Comparison of ENCODE assay signal across 14 cellular contexts in the genomic region with DNA sequence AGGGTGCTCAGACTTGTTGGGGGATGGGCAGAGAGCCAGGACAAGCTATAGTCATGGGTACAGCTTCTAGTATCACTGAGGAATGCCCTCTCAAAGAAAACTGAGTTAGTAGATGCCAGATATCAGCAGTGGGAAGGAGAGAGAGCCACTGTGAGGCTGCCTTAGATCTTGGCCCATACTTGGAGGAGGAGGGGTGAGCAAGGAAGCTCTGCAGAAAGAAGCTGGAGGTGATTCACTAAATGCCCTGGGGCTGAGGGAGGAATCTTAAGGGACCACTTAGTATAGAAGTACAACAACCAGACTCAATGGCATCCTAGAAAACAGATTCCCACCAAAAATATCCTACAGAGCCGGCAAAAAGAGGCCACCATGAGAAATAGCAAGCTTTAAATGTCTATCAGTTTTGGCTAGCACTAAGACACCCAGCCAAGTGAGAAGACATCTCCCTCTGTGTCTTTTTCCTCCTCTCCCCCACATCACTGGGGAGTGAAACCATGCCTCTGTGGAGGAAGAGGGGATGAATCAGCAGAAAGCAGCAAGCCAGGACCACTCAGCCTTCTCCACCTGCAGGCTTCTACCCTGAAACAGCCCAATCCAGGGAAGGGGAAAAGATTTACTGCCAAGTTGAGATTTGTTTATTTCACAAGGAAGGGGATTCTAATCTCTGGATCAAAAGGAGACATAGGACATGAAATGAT.
DNase-seq lines count a peak whose midpoint lies in the region; ATAC-seq and TF ChIP-seq lines count a peak whose summit lies in the region.
"Had no signal": no experiment of that assay in that cellular context is flagged by ENCODE, and none has a peak within 500 bp of the region (broad histone marks: within the 10 kb centered on the region; RNA-seq: fewer than 3 reads in every experiment).

No MANE protein-coding gene starts in this region.

- no peaks in the 10 kb centered on the region for H3K27me3 Mint-ChIP-seq in activated CD4-positive, alpha-beta T cell treated with anti-CD3 and anti-CD28 coated beads, Interleukin-2, amount 10 ng/mL, durations not matched to agents 24 days and 14 days
- peaks cover under 1% of the 10 kb centered on the region for H3K27me3 Mint-ChIP-seq in activated T-helper 2 cell treated with anti-CD3 and anti-CD28 coated beads, Interferon-gamma antibody, Interleukin-2, Interleukin-4, amounts not matched to agents 10 μg/mL and 5 μg/mL and 100 μg/mL, durations not matched to agents 14 hours and 24 hours and 36 hours (ENCODE audit: low read depth)
- H3K27me3 Mint-ChIP-seq: dendritic cell treated with granulocyte-macrophage colony-stimulating factor and Interleukin-4, amounts not matched to agents 40 ng/mL and 50 ng/mL, for 4 days had no signal

- no CpG with 5 or more reads among the region's 1 CpG for WGBS in mesendoderm (ENCODE audit: extremely low coverage, insufficient coverage, low lambda C conversion rate)

- peak overlapping the region; percentile 6 for H3K56ac ChIP-seq in mesendoderm (ENCODE audit: low read length)

- peak overlapping the region; percentile 22 for H3K4me3 Mint-ChIP-seq in activated CD4-positive, alpha-beta T cell treated with anti-CD3 and anti-CD28 coated beads, Interleukin-2, amount 10 ng/mL, durations not matched to agents 24 days and 14 days
- no peak overlapping the region for H3K4me3 Mint-ChIP-seq in activated T-helper 2 cell treated with anti-CD3 and anti-CD28 coated beads, Interferon-gamma antibody, Interleukin-2, Interleukin-4, amounts not matched to agents 10 μg/mL and 5 μg/mL and 100 μg/mL, durations not matched to agents 14 hours and 24 hours and 36 hours (ENCODE audit: low read depth)
- H3K4me3 Mint-ChIP-seq: dendritic cell treated with granulocyte-macrophage colony-stimulating factor and Interleukin-4, amounts not matched to agents 40 ng/mL and 50 ng/mL, for 4 days had no signal

- H3K23ac ChIP-seq in mesendoderm (ENCODE audit: low read length): no peak overlapping the region

- H4K8ac ChIP-seq in mesendoderm (ENCODE audit: low read depth, low read length): no peak overlapping the region

- peaks cover 19% of the 10 kb centered on the region for H3K9me3 Mint-ChIP-seq in activated CD4-positive, alpha-beta T cell treated with anti-CD3 and anti-CD28 coated beads, Interleukin-2, amount 10 ng/mL, durations not matched to agents 24 days and 14 days
- H3K9me3 Mint-ChIP-seq in activated T-helper 2 cell treated with anti-CD3 and anti-CD28 coated beads, Interferon-gamma antibody, Interleukin-2, Interleukin-4, amounts not matched to agents 10 μg/mL and 5 μg/mL and 100 μg/mL, durations not matched to agents 14 hours and 24 hours and 36 hours: peaks cover 25% of the 10 kb centered on the region

- H3K18ac ChIP-seq in mesendoderm (ENCODE audit: low read length): peak overlapping the region; percentile 32

- H3K4me1 ChIP-seq in Loucy (ENCODE audit: insufficient read depth, low read length, poor library complexity, severe bottlenecking) (peaks cover 84% of the 10 kb centered on the region), mesendoderm (ENCODE audit: control insufficient read depth, low read depth, low read length) (no peaks in the 10 kb centered on the region)
- H3K4me1 ChIP-seq: A549, upper lobe of left lung had no signal

- intact Hi-C loops in activated CD4-positive, alpha-beta T cell treated with anti-CD3 and anti-CD28 coated beads, Interleukin-2, amount 10 ng/mL, durations not matched to agents 24 days and 14 days (cut with micrococcal nuclease): loop anchor here (1.0 to 10.0 kb wide), 3 partner anchors 20 to 905 kb away; no protein-coding TSS in a partner anchor
- intact Hi-C loops in activated T-helper 2 cell treated with anti-CD3 and anti-CD28 coated beads, Interferon-gamma antibody, Interleukin-2, Interleukin-4, amounts not matched to agents 10 μg/mL and 5 μg/mL and 100 μg/mL, durations not matched to agents 14 hours and 24 hours and 36 hours (cut with micrococcal nuclease): loop anchor here (10.0 kb wide), 2 partner anchors 225 to 595 kb away; no protein-coding TSS in a partner anchor

- H2BK15ac ChIP-seq in mesendoderm (replicated peaks; ENCODE audit: low read depth): no peak overlapping the region

- H3K4me3 ChIP-seq in Loucy (ENCODE audit: low read length, poor library complexity, severe bottlenecking): peak overlapping the region; percentile 20
- H3K4me3 ChIP-seq in mesendoderm (ENCODE audit: low read length): no peak overlapping the region
- H3K4me3 ChIP-seq: A549, prostate gland, upper lobe of left lung had no signal

- no peaks in the 10 kb centered on the region for H3K9me2 ChIP-seq in Loucy (replicated peaks; ENCODE audit: low read depth, low read length)

- H3K27me3 ChIP-seq in Loucy (ENCODE audit: insufficient read depth, low read length, poor library complexity, severe bottlenecking) (no peaks in the 10 kb centered on the region), mesendoderm (ENCODE audit: insufficient read depth, low read length, poor library complexity) (no peaks in the 10 kb centered on the region)
- H3K27me3 ChIP-seq: upper lobe of left lung had no signal

- no peak for TF ChIP-seq CTCF in Loucy (conservative IDR thresholded peaks at IDR 0.05; ENCODE audit: low read length)

- no peak overlapping the region for H3K4ac ChIP-seq in mesendoderm (ENCODE audit: low read depth, low read length)

- no peaks in the 10 kb centered on the region for H3K36me3 ChIP-seq in Loucy (ENCODE audit: insufficient read depth, low read length)
- H3K36me3 ChIP-seq in mesendoderm (ENCODE audit: control insufficient read depth, insufficient read depth, low read length): no peaks in the 10 kb centered on the region
- H3K36me3 ChIP-seq: prostate gland, upper lobe of left lung had no signal

- H3K27ac Mint-ChIP-seq in activated CD4-positive, alpha-beta T cell treated with anti-CD3 and anti-CD28 coated beads, Interleukin-2, amount 10 ng/mL, durations not matched to agents 24 days and 14 days: peak overlapping the region; percentile 67
- H3K27ac Mint-ChIP-seq in activated T-helper 2 cell treated with anti-CD3 and anti-CD28 coated beads, Interferon-gamma antibody, Interleukin-2, Interleukin-4, amounts not matched to agents 10 μg/mL and 5 μg/mL and 100 μg/mL, durations not matched to agents 14 hours and 24 hours and 36 hours: peak overlapping the region; percentile 5
- H3K27ac Mint-ChIP-seq: dendritic cell treated with granulocyte-macrophage colony-stimulating factor and Interleukin-4, amounts not matched to agents 40 ng/mL and 50 ng/mL, for 4 days had no signal

- peaks cover 33% of the 10 kb centered on the region for H3K79me2 ChIP-seq in Loucy (ENCODE audit: insufficient read depth, low read length)
- no peaks in the 10 kb centered on the region for H3K79me2 ChIP-seq in mesendoderm (ENCODE audit: control insufficient read depth, insufficient read depth, low read length)

- H3K36me3 Mint-ChIP-seq in activated CD4-positive, alpha-beta T cell treated with anti-CD3 and anti-CD28 coated beads, Interleukin-2, amount 10 ng/mL, durations not matched to agents 24 days and 14 days (ENCODE audit: low read depth): peaks cover 20% of the 10 kb centered on the region
- peaks cover 19% of the 10 kb centered on the region for H3K36me3 Mint-ChIP-seq in activated T-helper 2 cell treated with anti-CD3 and anti-CD28 coated beads, Interferon-gamma antibody, Interleukin-2, Interleukin-4, amounts not matched to agents 10 μg/mL and 5 μg/mL and 100 μg/mL, durations not matched to agents 14 hours and 24 hours and 36 hours (ENCODE audit: low read depth)

- H3K27ac ChIP-seq in mesendoderm (ENCODE audit: low read depth, low read length): no peak overlapping the region
- H3K27ac ChIP-seq: A549, prostate gland, upper lobe of left lung had no signal

- ATAC-seq in GM21737 (IDR thresholded peaks at IDR 0.05; ENCODE audit: unreplicated experiment): no peak
- ATAC-seq: A549 had no signal

- H2BK120ac ChIP-seq in mesendoderm (ENCODE audit: low read depth, low read length): no peak overlapping the region

- no peaks in the 10 kb centered on the region for H4K20me1 ChIP-seq in Loucy (ENCODE audit: insufficient read depth, low read length, poor library complexity, severe bottlenecking)

- no peak overlapping the region for H4K5ac ChIP-seq in mesendoderm (ENCODE audit: low read length)

- H2AFZ ChIP-seq in Loucy (ENCODE audit: low read length): no peak overlapping the region

- no peaks in the 10 kb centered on the region for H3K9me3 ChIP-seq in Loucy (ENCODE audit: insufficient read depth, low read depth, low read length)
- H3K9me3 ChIP-seq: A549, prostate gland, upper lobe of left lung had no signal

- H3K79me1 ChIP-seq in mesendoderm (ENCODE audit: low read length): no peaks in the 10 kb centered on the region

- H2BK5ac ChIP-seq in mesendoderm (ENCODE audit: low read length): no peak overlapping the region

- H3K4me1 Mint-ChIP-seq in activated CD4-positive, alpha-beta T cell treated with anti-CD3 and anti-CD28 coated beads, Interleukin-2, amount 10 ng/mL, durations not matched to agents 24 days and 14 days: peaks cover 65% of the 10 kb centered on the region
- H3K4me1 Mint-ChIP-seq in activated T-helper 2 cell treated with anti-CD3 and anti-CD28 coated beads, Interferon-gamma antibody, Interleukin-2, Interleukin-4, amounts not matched to agents 10 μg/mL and 5 μg/mL and 100 μg/mL, durations not matched to agents 14 hours and 24 hours and 36 hours (ENCODE audit: low read depth): peaks cover 57% of the 10 kb centered on the region

- H3F3A ChIP-seq in Loucy (ENCODE audit: low read depth): no peaks in the 10 kb centered on the region

- peak overlapping the region; percentile 54 for H3K4me2 ChIP-seq in Loucy (ENCODE audit: low read depth, low read length, poor library complexity, severe bottlenecking)
- H3K4me2 ChIP-seq in mesendoderm (ENCODE audit: low read length): no peak overlapping the region
- H3K4me2 ChIP-seq: A549 had no signal

- H3K9ac ChIP-seq in Loucy (ENCODE audit: low read depth, low read length, poor library complexity, severe bottlenecking) (peak overlapping the region; percentile 15), mesendoderm (ENCODE audit: low read length) (no peak overlapping the region)

- no peak overlapping the region for H2AK5ac ChIP-seq in mesendoderm (ENCODE audit: low read length)

- DNase-seq in activated CD4-positive, alpha-beta T cell treated with anti-CD3 and anti-CD28 coated beads, Interleukin-2, amount 10 ng/mL, durations not matched to agents 24 days and 14 days: no peak
- DNase-seq in activated CD4-positive, alpha-beta T cell treated with anti-CD3 and anti-CD28 coated beads for 1 hour: no peak
- no peak for DNase-seq in activated T-helper 2 cell treated with anti-CD3 and anti-CD28 coated beads, Interferon-gamma antibody, Interleukin-2, Interleukin-4, amounts not matched to agents 10 μg/mL and 5 μg/mL and 100 μg/mL, durations not matched to agents 14 hours and 24 hours and 36 hours (ENCODE audit: low spot score)
- peak; percentile 55 for DNase-seq in mesendoderm
- DNase-seq in NCI-H2227 treated with DMSO at 0.1 percent for 48 hours (lab: John Stamatoyannopoulos, UW): no peak
- no peak for DNase-seq in activated CD8-positive, alpha-beta memory T cell treated with anti-CD3 and anti-CD28 coated beads, Interleukin-2, amount 50 U/mL, for 48 hours
- DNase-seq: NCI-H2171; stimulated activated CD8-positive, alpha-beta memory T cell treated with anti-CD3 and anti-CD28 coated beads, Interleukin-4, amount 100 ng/mL, for 48 hours; upper lobe of left lung had no signal
